Comparison of ENCODE assay signal across 8 cellular contexts in the genomic region with DNA sequence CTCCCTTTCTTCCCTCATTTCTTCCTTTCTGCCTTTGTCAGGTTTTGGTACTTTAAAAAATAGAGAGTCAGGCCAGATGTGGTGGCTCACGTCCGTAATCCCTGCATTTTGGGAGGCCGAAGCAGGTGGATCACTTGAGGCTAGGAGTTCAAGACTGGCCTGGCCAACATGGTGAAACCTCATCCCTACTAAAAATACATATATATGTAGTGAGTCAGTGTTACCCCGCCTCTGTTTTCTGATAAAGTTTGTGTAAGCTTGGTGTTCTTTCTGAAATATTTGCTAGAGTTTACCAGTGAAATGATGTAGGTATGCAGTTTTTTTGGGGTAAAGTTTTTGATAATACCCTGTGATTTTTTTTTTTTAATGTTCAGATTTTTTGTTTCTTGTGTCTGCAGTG. TPM values are rescaled to one million over a fixed set of nuclear protein-coding genes. Genes with fewer than 3 reads are reported as not detected.
DNase-seq lines count a peak whose midpoint lies in the region; ATAC-seq and TF ChIP-seq lines count a peak whose summit lies in the region.

No MANE protein-coding gene starts in this region.

- no TSS peak for BruUV-seq in HCT116 (replicated peaks; lab: Mats Ljungman, UMichigan)

- peak overlapping the region; percentile 78 for H3K4me2 ChIP-seq in HCT116 (ENCODE audit: low read length)

- H3K9me3 ChIP-seq in HCT116 (ENCODE audit: control insufficient read depth in 1 of 2, insufficient read depth in 1 of 2, low read depth in 1 of 2, low read length in 2 of 2): peaks cover 0 to 18% of the 10 kb centered on the region in 2 experiments; a peak in 1 of 4 replicates
- peaks cover 0 to 11% of the 10 kb centered on the region in 2 donors for H3K9me3 ChIP-seq in muscle layer of duodenum (ENCODE audit: control insufficient read depth in 1 of 2, low read length in 2 of 2)
- peaks cover 0 to 13% (median 0%) of the 10 kb centered on the region in 4 donors for H3K9me3 ChIP-seq in right lobe of liver

- H3K4me1 ChIP-seq in HCT116 (ENCODE audit: control insufficient read depth in 1 of 2, insufficient read depth in 2 of 2, low read length in 2 of 2): peaks cover 43 to 60% of the 10 kb centered on the region in 2 experiments
- H3K4me1 ChIP-seq in muscle layer of duodenum (ENCODE audit: control insufficient read depth in 1 of 2, insufficient read depth in 2 of 2, low read length in 2 of 2): peaks cover 4 to 21% of the 10 kb centered on the region in 2 donors
- H3K4me1 ChIP-seq in right lobe of liver: peaks cover 0 to 21% (median 3%) of the 10 kb centered on the region in 4 donors

- intact Hi-C loops in HCT116 (cut with micrococcal nuclease): no loop called here
- intact Hi-C loops in right lobe of liver (cut with DNase I): no loop called here
- intact Hi-C loops in posterior vena cava (cut with DNase I): no loop called here

- no peak for TF ChIP-seq RAD21 in HCT116 (IDR thresholded peaks at IDR 0.05; ENCODE audit: low read depth)

- CTCF ChIA-PET in HCT116 (lab: Charles Lee): interaction anchor here (0.7 to 2.0 kb wide), 3 partner anchors 9 to 360 kb away, joined by 4 to 8 read pairs (median 4); no protein-coding TSS in a partner anchor

- no peak for TF ChIP-seq POLR2A in HCT116 (IDR thresholded peaks at IDR 0.05; ENCODE audit: borderline replicate concordance, extremely low read depth, insufficient read depth, insufficient read length)
- TF ChIP-seq POLR2A in right lobe of liver (IDR thresholded peaks at IDR 0.05): no peak

- no peak for ATAC-seq in HCT116
- no peak for ATAC-seq in GM21360 (IDR thresholded peaks at IDR 0.05; ENCODE audit: unreplicated experiment)
- ATAC-seq in right lobe of liver: no peak

- in situ Hi-C loops in ACHN (cut with HindIII; ENCODE audit: low pct_ligation_motif_present, low pct_unique_long_range_greater_than_20kb, low sequenced_read_pairs) (no loop called here), astrocyte of the spinal cord (cut with HindIII; ENCODE audit: low sequenced_read_pairs) (no loop called here)

- H3K9ac ChIP-seq in HCT116 (ENCODE audit: low read length): peak overlapping the region; percentile 54

- H3K27ac ChIP-seq in HCT116 (ENCODE audit: low read depth, low read length) (peak overlapping the region; percentile 82; the same call in 1 of the 2 replicates), muscle layer of duodenum (ENCODE audit: low read length) (peak overlapping the region; percentile 49), right lobe of liver (no peak overlapping the region)

- no peak overlapping the region for H2AFZ ChIP-seq in HCT116 (ENCODE audit: low read depth, low read length, poor library complexity, severe bottlenecking)

- RAD21 ChIA-PET in HCT116 (lab: Charles Lee; ENCODE audit: low non-redundant PET in 1 of 2, low total read pairs in 2 of 2, uncharacterized antibody in 2 of 2, unreplicated experiment in 2 of 2): no interaction called here

- H3K27me3 ChIP-seq in HCT116 (ENCODE audit: insufficient read depth, low read length) (no peaks in the 10 kb centered on the region), muscle layer of duodenum (ENCODE audit: low read depth, low read length) (no peaks in the 10 kb centered on the region), right lobe of liver (no peaks in the 10 kb centered on the region)

- H3K79me2 ChIP-seq in HCT116 (ENCODE audit: insufficient read depth, low read length): peaks cover 65% of the 10 kb centered on the region

- POLR2A ChIA-PET in HCT116 (lab: Charles Lee): no interaction called here

- H4K20me1 ChIP-seq in HCT116 (ENCODE audit: insufficient read depth): peaks cover 7% of the 10 kb centered on the region; the same call in 1 of the 2 replicates

- peak overlapping the region in 1 of 2 experiments; percentile 33; a peak in 2 of 4 replicates for H3K4me3 ChIP-seq in HCT116 (replicated peaks in 1 of 2; ENCODE audit: low read depth in 1 of 2, low read length in 2 of 2)
- H3K4me3 ChIP-seq in astrocyte of the spinal cord (ENCODE audit: low read depth, low read length): no peak overlapping the region
- H3K4me3 ChIP-seq in muscle layer of duodenum (ENCODE audit: low read depth in 1 of 2, low read length in 2 of 2): no peak overlapping the region
- H3K4me3 ChIP-seq in right lobe of liver: no peak overlapping the region

- TF ChIP-seq CTCF in HCT116 (IDR thresholded peaks at IDR 0.05 in 2 of 3, conservative IDR thresholded peaks at IDR 0.05 in 1 of 3; ENCODE audit: borderline replicate concordance in 1 of 3, insufficient read depth in 1 of 3, low read depth in 2 of 3, low read length in 2 of 3) (no peak), astrocyte of the spinal cord (IDR thresholded peaks at IDR 0.05; ENCODE audit: low read depth, low read length) (no peak), right lobe of liver (IDR thresholded peaks at IDR 0.05) (no peak)

- no peaks in the 10 kb centered on the region for H3K9me2 ChIP-seq in HCT116 (ENCODE audit: insufficient read depth)

- 97% methylated on average over 4 of the region's 4 CpGs for WGBS in right lobe of liver (ENCODE audit: insufficient coverage, low coverage, low lambda C conversion rate, missing lambda C conversion rate)

- peaks cover 0 to 10% of the 10 kb centered on the region in 2 experiments; a peak in 2 of 4 replicates for H3K36me3 ChIP-seq in HCT116 (ENCODE audit: control insufficient read depth in 1 of 2, insufficient read depth in 2 of 2, low read length in 2 of 2)
- no peaks in the 10 kb centered on the region for H3K36me3 ChIP-seq in muscle layer of duodenum (ENCODE audit: control insufficient read depth in 1 of 2, insufficient read depth in 2 of 2, low read length in 2 of 2)
- H3K36me3 ChIP-seq in right lobe of liver: no peaks in the 10 kb centered on the region

- DNase-seq in ACHN (peak; percentile 67), HCT116 (ENCODE audit: low read depth, low spot score) (no peak), astrocyte of the spinal cord (ENCODE audit: low read depth, low spot score) (peak; percentile 38), dedifferentiated amniotic fluid mesenchymal stem cell (ENCODE audit: extremely low spot score) (no peak), right lobe of liver (no peak), posterior vena cava (ENCODE audit: low spot score) (no peak)

TF ChIP-seq in HCT116, 20 proteins besides CTCF, POLR2A, EP300 and RAD21 (continues in another document):
- TF ChIP-seq, protein P1, sequence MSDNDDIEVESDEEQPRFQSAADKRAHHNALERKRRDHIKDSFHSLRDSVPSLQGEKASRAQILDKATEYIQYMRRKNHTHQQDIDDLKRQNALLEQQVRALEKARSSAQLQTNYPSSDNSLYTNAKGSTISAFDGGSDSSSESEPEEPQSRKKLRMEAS (IDR thresholded peaks at IDR 0.05): no peak
- TF ChIP-seq YY1 (IDR thresholded peaks at IDR 0.05; ENCODE audit: extremely low read depth, insufficient replicate concordance, low read depth, low read length) (no peak), SRF (IDR thresholded peaks at IDR 0.05; ENCODE audit: low read depth) (no peak), CEBPB (IDR thresholded peaks at IDR 0.05; ENCODE audit: low read depth) (no peak), TCF7L2 (IDR thresholded peaks at IDR 0.05; ENCODE audit: borderline replicate concordance, extremely low read depth, insufficient read depth, insufficient read length) (no peak), POLR2AphosphoS5 (IDR thresholded peaks at IDR 0.05; ENCODE audit: low read depth, low read length) (no peak), CBX3 (IDR thresholded peaks at IDR 0.05; ENCODE audit: low read depth) (no peak), EZH2phosphoT487 (IDR thresholded peaks at IDR 0.05; ENCODE audit: borderline replicate concordance) (no peak), ELF1 (IDR thresholded peaks at IDR 0.05; ENCODE audit: borderline replicate concordance, low read depth) (no peak), ZFX (IDR thresholded peaks at IDR 0.05) (no peak), ZNF274 (IDR thresholded peaks at IDR 0.05; ENCODE audit: low read depth, low read length) (no peak)
- TF ChIP-seq, protein P2, sequence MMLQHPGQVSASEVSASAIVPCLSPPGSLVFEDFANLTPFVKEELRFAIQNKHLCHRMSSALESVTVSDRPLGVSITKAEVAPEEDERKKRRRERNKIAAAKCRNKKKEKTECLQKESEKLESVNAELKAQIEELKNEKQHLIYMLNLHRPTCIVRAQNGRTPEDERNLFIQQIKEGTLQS (IDR thresholded peaks at IDR 0.05): no peak
- TF ChIP-seq, protein P3, sequence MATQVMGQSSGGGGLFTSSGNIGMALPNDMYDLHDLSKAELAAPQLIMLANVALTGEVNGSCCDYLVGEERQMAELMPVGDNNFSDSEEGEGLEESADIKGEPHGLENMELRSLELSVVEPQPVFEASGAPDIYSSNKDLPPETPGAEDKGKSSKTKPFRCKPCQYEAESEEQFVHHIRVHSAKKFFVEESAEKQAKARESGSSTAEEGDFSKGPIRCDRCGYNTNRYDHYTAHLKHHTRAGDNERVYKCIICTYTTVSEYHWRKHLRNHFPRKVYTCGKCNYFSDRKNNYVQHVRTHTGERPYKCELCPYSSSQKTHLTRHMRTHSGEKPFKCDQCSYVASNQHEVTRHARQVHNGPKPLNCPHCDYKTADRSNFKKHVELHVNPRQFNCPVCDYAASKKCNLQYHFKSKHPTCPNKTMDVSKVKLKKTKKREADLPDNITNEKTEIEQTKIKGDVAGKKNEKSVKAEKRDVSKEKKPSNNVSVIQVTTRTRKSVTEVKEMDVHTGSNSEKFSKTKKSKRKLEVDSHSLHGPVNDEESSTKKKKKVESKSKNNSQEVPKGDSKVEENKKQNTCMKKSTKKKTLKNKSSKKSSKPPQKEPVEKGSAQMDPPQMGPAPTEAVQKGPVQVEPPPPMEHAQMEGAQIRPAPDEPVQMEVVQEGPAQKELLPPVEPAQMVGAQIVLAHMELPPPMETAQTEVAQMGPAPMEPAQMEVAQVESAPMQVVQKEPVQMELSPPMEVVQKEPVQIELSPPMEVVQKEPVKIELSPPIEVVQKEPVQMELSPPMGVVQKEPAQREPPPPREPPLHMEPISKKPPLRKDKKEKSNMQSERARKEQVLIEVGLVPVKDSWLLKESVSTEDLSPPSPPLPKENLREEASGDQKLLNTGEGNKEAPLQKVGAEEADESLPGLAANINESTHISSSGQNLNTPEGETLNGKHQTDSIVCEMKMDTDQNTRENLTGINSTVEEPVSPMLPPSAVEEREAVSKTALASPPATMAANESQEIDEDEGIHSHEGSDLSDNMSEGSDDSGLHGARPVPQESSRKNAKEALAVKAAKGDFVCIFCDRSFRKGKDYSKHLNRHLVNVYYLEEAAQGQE (IDR thresholded peaks at IDR 0.05; ENCODE audit: low read depth): no peak

RNA-seq across cellular contexts. Expression of a gene that starts 58.8 kb away (rescaled TPM):
- total RNA-seq in HCT116 (2021; ENCODE audit: unreplicated experiment) (52.0 TPM), right lobe of liver (10 to 100 TPM in 4 of 6 experiments, 1 to 10 TPM in 2; 6.5 to 16.6 (median 14.2) TPM), posterior vena cava (10 to 100 TPM; 38.1 to 40.3 TPM)
- polyA plus RNA-seq in HCT116 (2012): 35.3 and 48.1 TPM in 2 replicates

Comparison
In these comparisons a context has a peak if more than half of its experiments do, and no peak if none do; other contexts are left out.
1. DNase-seq: peak in ACHN (single experiment) and astrocyte of the spinal cord (single experiment); none in HCT116 (single experiment), dedifferentiated amniotic fluid mesenchymal stem cell (single experiment), right lobe of liver (0 of 3) and posterior vena cava (single experiment).
2. H3K27ac ChIP-seq: peak in HCT116 (single experiment) and muscle layer of duodenum (single experiment); none in right lobe of liver (0 of 3).